In the genomic region with DNA sequence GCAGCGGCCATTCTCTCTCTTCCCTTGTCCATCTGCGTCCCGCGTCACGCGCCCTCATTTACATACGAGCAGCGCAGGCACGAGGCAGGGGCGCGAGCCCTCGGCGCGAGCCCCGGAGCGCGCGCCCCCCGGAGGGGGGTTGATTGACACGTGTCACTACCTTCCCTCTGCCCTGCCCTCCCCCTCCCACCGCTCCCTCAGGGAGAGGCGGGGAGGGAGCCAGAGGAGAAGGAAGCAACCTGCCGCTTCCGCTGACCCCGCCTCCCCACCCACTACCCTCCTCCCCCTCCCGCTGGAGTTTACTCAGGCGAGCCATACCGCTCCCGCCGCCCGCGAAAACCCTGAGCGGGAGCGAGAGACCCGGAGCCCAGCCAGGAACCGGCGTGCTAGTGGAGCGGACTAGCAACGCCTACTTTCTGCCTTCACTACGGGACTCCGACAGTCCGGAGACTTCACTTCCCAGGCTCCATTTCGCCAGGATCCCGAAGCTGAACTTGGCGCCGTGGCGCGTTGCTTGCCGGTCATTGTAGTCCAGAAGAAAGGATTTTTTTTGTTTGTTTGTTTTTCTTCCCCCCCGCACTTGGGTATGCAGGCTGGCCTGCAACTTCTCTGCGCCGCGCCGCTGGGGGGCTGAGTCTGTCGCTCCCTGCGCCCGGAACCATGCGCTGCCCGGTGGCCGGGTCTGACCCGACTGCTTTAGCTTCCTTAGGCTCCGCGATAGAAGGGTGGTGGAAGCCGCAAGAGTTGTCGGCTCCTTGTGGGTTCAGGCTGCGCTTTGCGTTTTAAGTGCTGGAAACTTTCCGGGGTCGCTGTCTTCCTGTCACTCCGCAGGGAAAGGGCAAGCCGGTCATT, we compare ENCODE assay signal across 1 cellular context.
A peak's percentile ranks its signal among the peaks of the same experiment; 100 is the strongest.
TF ChIP-seq lines count a peak whose summit lies in the region.

A gene (minus strand): TSS at position 36 of the 852 bp plus-strand sequence. CDS start 4 bp downstream, at position 32.

TF ChIP-seq in HepG2, 621 proteins besides CTCF, POLR2A, EP300 and RAD21 (continued from another document and continues in another):
- TF ChIP-seq, protein P1, sequence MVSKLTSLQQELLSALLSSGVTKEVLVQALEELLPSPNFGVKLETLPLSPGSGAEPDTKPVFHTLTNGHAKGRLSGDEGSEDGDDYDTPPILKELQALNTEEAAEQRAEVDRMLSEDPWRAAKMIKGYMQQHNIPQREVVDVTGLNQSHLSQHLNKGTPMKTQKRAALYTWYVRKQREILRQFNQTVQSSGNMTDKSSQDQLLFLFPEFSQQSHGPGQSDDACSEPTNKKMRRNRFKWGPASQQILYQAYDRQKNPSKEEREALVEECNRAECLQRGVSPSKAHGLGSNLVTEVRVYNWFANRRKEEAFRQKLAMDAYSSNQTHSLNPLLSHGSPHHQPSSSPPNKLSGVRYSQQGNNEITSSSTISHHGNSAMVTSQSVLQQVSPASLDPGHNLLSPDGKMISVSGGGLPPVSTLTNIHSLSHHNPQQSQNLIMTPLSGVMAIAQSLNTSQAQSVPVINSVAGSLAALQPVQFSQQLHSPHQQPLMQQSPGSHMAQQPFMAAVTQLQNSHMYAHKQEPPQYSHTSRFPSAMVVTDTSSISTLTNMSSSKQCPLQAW (CRISPR knock-in tag; IDR thresholded peaks at IDR 0.05) = peak; percentile 61
- TF ChIP-seq, protein P2, sequence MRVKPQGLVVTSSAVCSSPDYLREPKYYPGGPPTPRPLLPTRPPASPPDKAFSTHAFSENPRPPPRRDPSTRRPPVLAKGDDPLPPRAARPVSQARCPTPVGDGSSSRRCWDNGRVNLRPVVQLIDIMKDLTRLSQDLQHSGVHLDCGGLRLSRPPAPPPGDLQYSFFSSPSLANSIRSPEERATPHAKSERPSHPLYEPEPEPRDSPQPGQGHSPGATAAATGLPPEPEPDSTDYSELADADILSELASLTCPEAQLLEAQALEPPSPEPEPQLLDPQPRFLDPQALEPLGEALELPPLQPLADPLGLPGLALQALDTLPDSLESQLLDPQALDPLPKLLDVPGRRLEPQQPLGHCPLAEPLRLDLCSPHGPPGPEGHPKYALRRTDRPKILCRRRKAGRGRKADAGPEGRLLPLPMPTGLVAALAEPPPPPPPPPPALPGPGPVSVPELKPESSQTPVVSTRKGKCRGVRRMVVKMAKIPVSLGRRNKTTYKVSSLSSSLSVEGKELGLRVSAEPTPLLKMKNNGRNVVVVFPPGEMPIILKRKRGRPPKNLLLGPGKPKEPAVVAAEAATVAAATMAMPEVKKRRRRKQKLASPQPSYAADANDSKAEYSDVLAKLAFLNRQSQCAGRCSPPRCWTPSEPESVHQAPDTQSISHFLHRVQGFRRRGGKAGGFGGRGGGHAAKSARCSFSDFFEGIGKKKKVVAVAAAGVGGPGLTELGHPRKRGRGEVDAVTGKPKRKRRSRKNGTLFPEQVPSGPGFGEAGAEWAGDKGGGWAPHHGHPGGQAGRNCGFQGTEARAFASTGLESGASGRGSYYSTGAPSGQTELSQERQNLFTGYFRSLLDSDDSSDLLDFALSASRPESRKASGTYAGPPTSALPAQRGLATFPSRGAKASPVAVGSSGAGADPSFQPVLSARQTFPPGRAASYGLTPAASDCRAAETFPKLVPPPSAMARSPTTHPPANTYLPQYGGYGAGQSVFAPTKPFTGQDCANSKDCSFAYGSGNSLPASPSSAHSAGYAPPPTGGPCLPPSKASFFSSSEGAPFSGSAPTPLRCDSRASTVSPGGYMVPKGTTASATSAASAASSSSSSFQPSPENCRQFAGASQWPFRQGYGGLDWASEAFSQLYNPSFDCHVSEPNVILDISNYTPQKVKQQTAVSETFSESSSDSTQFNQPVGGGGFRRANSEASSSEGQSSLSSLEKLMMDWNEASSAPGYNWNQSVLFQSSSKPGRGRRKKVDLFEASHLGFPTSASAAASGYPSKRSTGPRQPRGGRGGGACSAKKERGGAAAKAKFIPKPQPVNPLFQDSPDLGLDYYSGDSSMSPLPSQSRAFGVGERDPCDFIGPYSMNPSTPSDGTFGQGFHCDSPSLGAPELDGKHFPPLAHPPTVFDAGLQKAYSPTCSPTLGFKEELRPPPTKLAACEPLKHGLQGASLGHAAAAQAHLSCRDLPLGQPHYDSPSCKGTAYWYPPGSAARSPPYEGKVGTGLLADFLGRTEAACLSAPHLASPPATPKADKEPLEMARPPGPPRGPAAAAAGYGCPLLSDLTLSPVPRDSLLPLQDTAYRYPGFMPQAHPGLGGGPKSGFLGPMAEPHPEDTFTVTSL (CRISPR knock-in tag; IDR thresholded peaks at IDR 0.05; ENCODE audit: borderline replicate concordance) = peak; percentile 75; the same call in 1 of the 2 replicates
- TF ChIP-seq GPN1 (CRISPR knock-in tag; IDR thresholded peaks at IDR 0.05; ENCODE audit: borderline replicate concordance) (no peak), RXRA (CRISPR knock-in tag; IDR thresholded peaks at IDR 0.05) (peak; percentile 27; the same call in 1 of the 2 replicates), TCF7 (IDR thresholded peaks at IDR 0.05; ENCODE audit: low read depth) (no peak), HOXA3 (CRISPR knock-in tag; IDR thresholded peaks at IDR 0.05) (peak; percentile 34; the same call in 1 of the 2 replicates), MYNN (CRISPR knock-in tag; IDR thresholded peaks at IDR 0.05; ENCODE audit: low read depth) (no peak), TBL1XR1 (IDR thresholded peaks at IDR 0.05; ENCODE audit: borderline replicate concordance, low read length, partially characterized antibody) (peak; percentile 72), NCOA1 (CRISPR knock-in tag; IDR thresholded peaks at IDR 0.05) (no peak; the same call in 1 of the 2 replicates), IRX3 (CRISPR knock-in tag; IDR thresholded peaks at IDR 0.05; ENCODE audit: borderline replicate concordance, low read depth) (no peak), HMG20B (CRISPR knock-in tag; conservative IDR thresholded peaks at IDR 0.05) (no peak), ADNP (CRISPR knock-in tag; IDR thresholded peaks at IDR 0.05) (no peak), NR2F6 (IDR thresholded peaks at IDR 0.05) (no peak), NR2F6 (CRISPR knock-in tag; IDR thresholded peaks at IDR 0.05) (no peak; the same call in 1 of the 2 replicates), CEBPG (CRISPR knock-in tag; IDR thresholded peaks at IDR 0.05) (0 out of 2 replicates have a peak, but pooled peaks have one; percentile 25), ZNF652 (CRISPR knock-in tag; IDR thresholded peaks at IDR 0.05; ENCODE audit: borderline replicate concordance, low read depth) (no peak), SKI (IDR thresholded peaks at IDR 0.05; ENCODE audit: partially characterized antibody) (peak; percentile 68), ZNF263 (CRISPR knock-in tag; IDR thresholded peaks at IDR 0.05) (no peak), REL (CRISPR knock-in tag; conservative IDR thresholded peaks at IDR 0.05) (no peak), ZNF367 (CRISPR knock-in tag; IDR thresholded peaks at IDR 0.05; ENCODE audit: borderline replicate concordance) (no peak), MIER3 (CRISPR knock-in tag; IDR thresholded peaks at IDR 0.05; ENCODE audit: borderline replicate concordance) (no peak), ZC3H13 (CRISPR knock-in tag; IDR thresholded peaks at IDR 0.05) (no peak), IKZF4 (CRISPR knock-in tag; IDR thresholded peaks at IDR 0.05; ENCODE audit: borderline replicate concordance, low read depth, not compliant biosample characterization) (no peak), RARG (CRISPR knock-in tag; IDR thresholded peaks at IDR 0.05; ENCODE audit: low read depth) (no peak), ZNF235 (CRISPR knock-in tag; IDR thresholded peaks at IDR 0.05; ENCODE audit: borderline replicate concordance) (no peak), ZNF598 (CRISPR knock-in tag; IDR thresholded peaks at IDR 0.05; ENCODE audit: borderline replicate concordance) (no peak), SP5 (CRISPR knock-in tag; IDR thresholded peaks at IDR 0.05; ENCODE audit: borderline replicate concordance, low read depth) (peak; percentile 64), ATM (IDR thresholded peaks at IDR 0.05; ENCODE audit: borderline replicate concordance) (no peak), NR2F1 (CRISPR knock-in tag; IDR thresholded peaks at IDR 0.05) (no peak), JUN (CRISPR knock-in tag; IDR thresholded peaks at IDR 0.05) (no peak), ZNF333 (CRISPR knock-in tag; IDR thresholded peaks at IDR 0.05; ENCODE audit: borderline replicate concordance) (no peak), WIZ (CRISPR knock-in tag; IDR thresholded peaks at IDR 0.05) (no peak), TSC22D2 (CRISPR knock-in tag; IDR thresholded peaks at IDR 0.05; ENCODE audit: borderline replicate concordance) (no peak; the same call in 1 of the 2 replicates), ISX (CRISPR knock-in tag; conservative IDR thresholded peaks at IDR 0.05) (no peak)
- TF ChIP-seq, protein P3, sequence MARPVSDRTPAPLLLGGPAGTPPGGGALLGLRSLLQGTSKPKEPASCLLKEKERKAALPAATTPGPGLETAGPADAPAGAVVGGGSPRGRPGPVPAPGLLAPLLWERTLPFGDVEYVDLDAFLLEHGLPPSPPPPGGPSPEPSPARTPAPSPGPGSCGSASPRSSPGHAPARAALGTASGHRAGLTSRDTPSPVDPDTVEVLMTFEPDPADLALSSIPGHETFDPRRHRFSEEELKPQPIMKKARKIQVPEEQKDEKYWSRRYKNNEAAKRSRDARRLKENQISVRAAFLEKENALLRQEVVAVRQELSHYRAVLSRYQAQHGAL (CRISPR knock-in tag; IDR thresholded peaks at IDR 0.05; ENCODE audit: not compliant biosample characterization) = no peak
- TF ChIP-seq, protein P4, sequence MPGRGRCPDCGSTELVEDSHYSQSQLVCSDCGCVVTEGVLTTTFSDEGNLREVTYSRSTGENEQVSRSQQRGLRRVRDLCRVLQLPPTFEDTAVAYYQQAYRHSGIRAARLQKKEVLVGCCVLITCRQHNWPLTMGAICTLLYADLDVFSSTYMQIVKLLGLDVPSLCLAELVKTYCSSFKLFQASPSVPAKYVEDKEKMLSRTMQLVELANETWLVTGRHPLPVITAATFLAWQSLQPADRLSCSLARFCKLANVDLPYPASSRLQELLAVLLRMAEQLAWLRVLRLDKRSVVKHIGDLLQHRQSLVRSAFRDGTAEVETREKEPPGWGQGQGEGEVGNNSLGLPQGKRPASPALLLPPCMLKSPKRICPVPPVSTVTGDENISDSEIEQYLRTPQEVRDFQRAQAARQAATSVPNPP (CRISPR knock-in tag; IDR thresholded peaks at IDR 0.05) = peak; percentile 85; the same call in 1 of the 2 replicates
- TF ChIP-seq, protein P5, sequence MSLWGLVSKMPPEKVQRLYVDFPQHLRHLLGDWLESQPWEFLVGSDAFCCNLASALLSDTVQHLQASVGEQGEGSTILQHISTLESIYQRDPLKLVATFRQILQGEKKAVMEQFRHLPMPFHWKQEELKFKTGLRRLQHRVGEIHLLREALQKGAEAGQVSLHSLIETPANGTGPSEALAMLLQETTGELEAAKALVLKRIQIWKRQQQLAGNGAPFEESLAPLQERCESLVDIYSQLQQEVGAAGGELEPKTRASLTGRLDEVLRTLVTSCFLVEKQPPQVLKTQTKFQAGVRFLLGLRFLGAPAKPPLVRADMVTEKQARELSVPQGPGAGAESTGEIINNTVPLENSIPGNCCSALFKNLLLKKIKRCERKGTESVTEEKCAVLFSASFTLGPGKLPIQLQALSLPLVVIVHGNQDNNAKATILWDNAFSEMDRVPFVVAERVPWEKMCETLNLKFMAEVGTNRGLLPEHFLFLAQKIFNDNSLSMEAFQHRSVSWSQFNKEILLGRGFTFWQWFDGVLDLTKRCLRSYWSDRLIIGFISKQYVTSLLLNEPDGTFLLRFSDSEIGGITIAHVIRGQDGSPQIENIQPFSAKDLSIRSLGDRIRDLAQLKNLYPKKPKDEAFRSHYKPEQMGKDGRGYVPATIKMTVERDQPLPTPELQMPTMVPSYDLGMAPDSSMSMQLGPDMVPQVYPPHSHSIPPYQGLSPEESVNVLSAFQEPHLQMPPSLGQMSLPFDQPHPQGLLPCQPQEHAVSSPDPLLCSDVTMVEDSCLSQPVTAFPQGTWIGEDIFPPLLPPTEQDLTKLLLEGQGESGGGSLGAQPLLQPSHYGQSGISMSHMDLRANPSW (CRISPR knock-in tag; IDR thresholded peaks at IDR 0.05; ENCODE audit: borderline replicate concordance) = 0 out of 2 replicates have a peak, but pooled peaks have one; percentile 60
- TF ChIP-seq, protein P6, sequence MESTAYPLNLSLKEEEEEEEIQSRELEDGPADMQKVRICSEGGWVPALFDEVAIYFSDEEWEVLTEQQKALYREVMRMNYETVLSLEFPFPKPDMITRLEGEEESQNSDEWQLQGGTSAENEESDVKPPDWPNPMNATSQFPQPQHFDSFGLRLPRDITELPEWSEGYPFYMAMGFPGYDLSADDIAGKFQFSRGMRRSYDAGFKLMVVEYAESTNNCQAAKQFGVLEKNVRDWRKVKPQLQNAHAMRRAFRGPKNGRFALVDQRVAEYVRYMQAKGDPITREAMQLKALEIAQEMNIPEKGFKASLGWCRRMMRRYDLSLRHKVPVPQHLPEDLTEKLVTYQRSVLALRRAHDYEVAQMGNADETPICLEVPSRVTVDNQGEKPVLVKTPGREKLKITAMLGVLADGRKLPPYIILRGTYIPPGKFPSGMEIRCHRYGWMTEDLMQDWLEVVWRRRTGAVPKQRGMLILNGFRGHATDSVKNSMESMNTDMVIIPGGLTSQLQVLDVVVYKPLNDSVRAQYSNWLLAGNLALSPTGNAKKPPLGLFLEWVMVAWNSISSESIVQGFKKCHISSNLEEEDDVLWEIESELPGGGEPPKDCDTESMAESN (CRISPR knock-in tag; conservative IDR thresholded peaks at IDR 0.05) = peak; percentile 56; the same call in 1 of the 2 replicates
- TF ChIP-seq, protein P7, sequence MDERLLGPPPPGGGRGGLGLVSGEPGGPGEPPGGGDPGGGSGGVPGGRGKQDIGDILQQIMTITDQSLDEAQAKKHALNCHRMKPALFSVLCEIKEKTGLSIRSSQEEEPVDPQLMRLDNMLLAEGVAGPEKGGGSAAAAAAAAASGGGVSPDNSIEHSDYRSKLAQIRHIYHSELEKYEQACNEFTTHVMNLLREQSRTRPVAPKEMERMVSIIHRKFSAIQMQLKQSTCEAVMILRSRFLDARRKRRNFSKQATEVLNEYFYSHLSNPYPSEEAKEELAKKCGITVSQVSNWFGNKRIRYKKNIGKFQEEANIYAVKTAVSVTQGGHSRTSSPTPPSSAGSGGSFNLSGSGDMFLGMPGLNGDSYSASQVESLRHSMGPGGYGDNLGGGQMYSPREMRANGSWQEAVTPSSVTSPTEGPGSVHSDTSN (CRISPR knock-in tag; IDR thresholded peaks at IDR 0.05) = peak; percentile 83
- TF ChIP-seq, protein P8, sequence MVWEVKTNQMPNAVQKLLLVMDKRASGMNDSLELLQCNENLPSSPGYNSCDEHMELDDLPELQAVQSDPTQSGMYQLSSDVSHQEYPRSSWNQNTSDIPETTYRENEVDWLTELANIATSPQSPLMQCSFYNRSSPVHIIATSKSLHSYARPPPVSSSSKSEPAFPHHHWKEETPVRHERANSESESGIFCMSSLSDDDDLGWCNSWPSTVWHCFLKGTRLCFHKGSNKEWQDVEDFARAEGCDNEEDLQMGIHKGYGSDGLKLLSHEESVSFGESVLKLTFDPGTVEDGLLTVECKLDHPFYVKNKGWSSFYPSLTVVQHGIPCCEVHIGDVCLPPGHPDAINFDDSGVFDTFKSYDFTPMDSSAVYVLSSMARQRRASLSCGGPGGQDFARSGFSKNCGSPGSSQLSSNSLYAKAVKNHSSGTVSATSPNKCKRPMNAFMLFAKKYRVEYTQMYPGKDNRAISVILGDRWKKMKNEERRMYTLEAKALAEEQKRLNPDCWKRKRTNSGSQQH (CRISPR knock-in tag; IDR thresholded peaks at IDR 0.05; ENCODE audit: low read depth) = peak; percentile 43; the same call in 1 of the 2 replicates
